23 cellular contexts compared by ENCODE assay signal in genomic region chr6:105746539-105746938, GRCh38.
DNase-seq lines count a peak whose midpoint lies in the region; ATAC-seq lines count a peak whose summit lies in the region.
"Had no signal": no experiment of that assay in that cellular context is flagged by ENCODE, and none has a peak within 500 bp of the region (broad histone marks: within the 10 kb centered on the region; RNA-seq: fewer than 3 reads in every experiment).

No MANE protein-coding gene starts in this region.

- no peaks in the 10 kb centered on the region for H3K79me2 ChIP-seq in mesendoderm (ENCODE audit: control insufficient read depth, insufficient read depth, low read length)

- H4K8ac ChIP-seq in mesendoderm (ENCODE audit: low read depth, low read length), result no peak overlapping the region

- H3K36me3 Mint-ChIP-seq in activated T-cell treated with anti-CD3 and anti-CD28 coated beads, Interleukin-2, amount 50 U/mL, for 72 hours (ENCODE audit: insufficient read depth in 2 of 2), result no peaks in the 10 kb centered on the region
- H3K36me3 Mint-ChIP-seq in activated T-cell treated with anti-CD3 and anti-CD28 coated beads, Interleukin-2, amount 50 U/mL, for 4 hours (ENCODE audit: insufficient read depth), result no peaks in the 10 kb centered on the region
- H3K36me3 Mint-ChIP-seq: activated naive CD8-positive, alpha-beta T cell had no signal

- peak overlapping the region; percentile 60 for H2BK15ac ChIP-seq in mesendoderm (replicated peaks; ENCODE audit: low read depth)

- no peak overlapping the region for H2BK120ac ChIP-seq in mesendoderm (ENCODE audit: low read depth, low read length)

- H3K27ac Mint-ChIP-seq in activated T-cell treated with anti-CD3 and anti-CD28 coated beads, Interleukin-2, amount 50 U/mL, for 72 hours, result peak overlapping the region; percentile 1
- H3K27ac Mint-ChIP-seq: activated naive CD8-positive, alpha-beta T cell; CD4-positive, alpha-beta T cell had no signal

- no peaks in the 10 kb centered on the region for H3K27me3 ChIP-seq in mesendoderm (ENCODE audit: insufficient read depth, low read length, poor library complexity)
- H3K27me3 ChIP-seq: body of pancreas, colonic mucosa, vagina had no signal

- H2BK5ac ChIP-seq in mesendoderm (ENCODE audit: low read length), result no peak overlapping the region

- ATAC-seq in activated T-cell treated with anti-CD3 and anti-CD28 coated beads, Interleukin-2, amount 50 U/mL, for 72 hours (replicated peaks in 1 of 2), result peak; percentile 21 to 29
- no peak for ATAC-seq in activated T-cell treated with anti-CD3 and anti-CD28 coated beads, Interleukin-2, amount 50 U/mL, for 4 hours
- peak; percentile 37 for ATAC-seq in HG03175 (IDR thresholded peaks at IDR 0.05; ENCODE audit: unreplicated experiment)
- ATAC-seq in GM18867 (IDR thresholded peaks at IDR 0.05; ENCODE audit: unreplicated experiment), result no peak
- ATAC-seq in HG03039 (IDR thresholded peaks at IDR 0.05; ENCODE audit: unreplicated experiment), result no peak
- ATAC-seq: A549, body of pancreas had no signal

- no peaks in the 10 kb centered on the region for H3K9me3 Mint-ChIP-seq in activated T-cell treated with anti-CD3 and anti-CD28 coated beads, Interleukin-2, amount 50 U/mL, for 72 hours
- no peaks in the 10 kb centered on the region for H3K9me3 Mint-ChIP-seq in activated T-cell treated with anti-CD3 and anti-CD28 coated beads, Interleukin-2, amount 50 U/mL, for 4 hours
- H3K9me3 Mint-ChIP-seq: CD4-positive, alpha-beta T cell had no signal

- no peak overlapping the region for H3K56ac ChIP-seq in mesendoderm (ENCODE audit: low read length)

- no peak overlapping the region for H3K23ac ChIP-seq in mesendoderm (ENCODE audit: low read length)

- H3K36me3 ChIP-seq in mesendoderm (ENCODE audit: control insufficient read depth, insufficient read depth, low read length), result no peaks in the 10 kb centered on the region
- H3K36me3 ChIP-seq: colonic mucosa, prostate gland, SJCRH30, vagina had no signal

- H3K4me2 ChIP-seq in mesendoderm (ENCODE audit: low read length), result no peak overlapping the region
- H3K4me2 ChIP-seq: A549, smooth muscle cell had no signal

- H3K9ac ChIP-seq in mesendoderm (ENCODE audit: low read length), result no peak overlapping the region

- no peak for DNase-seq in activated T-cell treated with anti-CD3 and anti-CD28 coated beads, Interleukin-2, amount 50 U/mL, for 72 hours
- no peak for DNase-seq in activated T-cell treated with anti-CD3 and anti-CD28 coated beads, Interleukin-2, amount 50 U/mL, for 4 hours
- DNase-seq in NCI-H748 (lab: John Stamatoyannopoulos, UW; ENCODE audit: unreplicated experiment), result peak; percentile 71
- DNase-seq in mesendoderm, result no peak
- DNase-seq in HuH-7 (ENCODE audit: low spot score), result no peak
- DNase-seq: activated CD4-positive, alpha-beta T cell treated with anti-CD3 and anti-CD28 coated beads for 4 hours; activated T-cell treated with anti-CD3 and anti-CD28 coated beads for 4 hours; body of pancreas; CD4-positive, alpha-beta T cell; colonic mucosa; DMS79; NCI-H2227 treated with DMSO at 0.1 percent for 48 hours; SJCRH30; stimulated activated CD4-positive, alpha-beta T cell treated with anti-CD3 and anti-CD28 coated beads, Interleukin-4, amount 100 ng/mL, for 4 hours; stimulated activated CD8-positive, alpha-beta memory T cell treated with anti-CD3 and anti-CD28 coated beads, Interleukin-4, amount 100 ng/mL, for 48 hours had no signal

- H3K4me1 ChIP-seq in mesendoderm (ENCODE audit: control insufficient read depth, low read depth, low read length), result no peaks in the 10 kb centered on the region
- H3K4me1 ChIP-seq: body of pancreas, colonic mucosa, prostate gland, SJCRH30 had no signal

- no peak overlapping the region for H3K4ac ChIP-seq in mesendoderm (ENCODE audit: low read depth, low read length)

- H3K4me3 Mint-ChIP-seq in activated T-cell treated with anti-CD3 and anti-CD28 coated beads, Interleukin-2, amount 50 U/mL, for 72 hours, result no peak overlapping the region
- H3K4me3 Mint-ChIP-seq in activated T-cell treated with anti-CD3 and anti-CD28 coated beads, Interleukin-2, amount 50 U/mL, for 4 hours, result no peak overlapping the region
- H3K4me3 Mint-ChIP-seq: activated naive CD8-positive, alpha-beta T cell; CD4-positive, alpha-beta T cell had no signal

- no peak overlapping the region for H2AK5ac ChIP-seq in mesendoderm (ENCODE audit: low read length)

- H3K4me3 ChIP-seq in mesendoderm (ENCODE audit: low read length), result no peak overlapping the region
- H3K4me3 ChIP-seq: A549, body of pancreas, colonic mucosa, prostate gland, SJCRH30, smooth muscle cell, vagina had no signal

- H3K4me1 Mint-ChIP-seq in activated T-cell treated with anti-CD3 and anti-CD28 coated beads, Interleukin-2, amount 50 U/mL, for 72 hours (ENCODE audit: low read depth), result peaks cover 28% of the 10 kb centered on the region
- H3K4me1 Mint-ChIP-seq in activated T-cell treated with anti-CD3 and anti-CD28 coated beads, Interleukin-2, amount 50 U/mL, for 4 hours (ENCODE audit: low read depth), result peaks cover 4% of the 10 kb centered on the region

- H3K27ac ChIP-seq in mesendoderm (ENCODE audit: low read depth, low read length), result no peak overlapping the region
- H3K27ac ChIP-seq: body of pancreas, colonic mucosa, prostate gland, SJCRH30, vagina had no signal

- H3K27me3 Mint-ChIP-seq in activated T-cell treated with anti-CD3 and anti-CD28 coated beads, Interleukin-2, amount 50 U/mL, for 72 hours (ENCODE audit: low read depth), result peaks cover 28% of the 10 kb centered on the region
- H3K27me3 Mint-ChIP-seq in activated T-cell treated with anti-CD3 and anti-CD28 coated beads, Interleukin-2, amount 50 U/mL, for 4 hours (ENCODE audit: low read depth), result peaks cover 2% of the 10 kb centered on the region
- H3K27me3 Mint-ChIP-seq: activated naive CD8-positive, alpha-beta T cell; CD4-positive, alpha-beta T cell had no signal

- no CpG with 5 or more reads among the region's 1 CpG for WGBS in mesendoderm (ENCODE audit: extremely low coverage, insufficient coverage, low lambda C conversion rate)

- H4K5ac ChIP-seq in mesendoderm (ENCODE audit: low read length), result no peak overlapping the region

- H3K79me1 ChIP-seq in mesendoderm (ENCODE audit: low read length), result no peaks in the 10 kb centered on the region

- H3K18ac ChIP-seq in mesendoderm (ENCODE audit: low read length), result no peak overlapping the region

Comparison
In these comparisons a context has a peak if more than half of its experiments do, and no peak if none do; other contexts are left out.
1. ATAC-seq: peak in activated T-cell treated with anti-CD3 and anti-CD28 coated beads, Interleukin-2, amount 50 U/mL, for 72 hours (2 of 2) and HG03175 (single experiment); none in activated T-cell treated with anti-CD3 and anti-CD28 coated beads, Interleukin-2, amount 50 U/mL, for 4 hours (0 of 2), GM18867 (single experiment) and HG03039 (single experiment).